Comparison of ENCODE assay signal across 1 cellular context in genomic region chr21:20258542-20258941, GRCh38.
TF ChIP-seq lines count a peak whose summit lies in the region.

No MANE protein-coding gene starts in this region.

TF ChIP-seq in K562, 482 proteins besides CTCF, POLR2A, EP300 and RAD21 (continued from another document and continues in another):
- TF ChIP-seq ZBTB49 (CRISPR knock-in tag; IDR thresholded peaks at IDR 0.05; ENCODE audit: borderline replicate concordance), result no peak
- TF ChIP-seq RBM25 (IDR thresholded peaks at IDR 0.05; ENCODE audit: low read depth, low read length, severe bottlenecking), result no peak
- TF ChIP-seq KDM1A (IDR thresholded peaks at IDR 0.05), result 0 out of 4 replicates have a peak, but pooled peaks of 1 of the 2 experiments have one; percentile 18
- TF ChIP-seq HDAC1 (IDR thresholded peaks at IDR 0.05), result peak in 1 of 2 experiments; percentile 12; a peak in 1 of 4 replicates
- 0 out of 2 replicates have a peak, but pooled peaks have one; percentile 42 for TF ChIP-seq ATF7 (IDR thresholded peaks at IDR 0.05)
- no peak for TF ChIP-seq SRSF7 (optimal IDR thresholded peaks at IDR 0.05; ENCODE audit: low read depth, low read length)
- no peak for TF ChIP-seq CXXC5 (CRISPR knock-in tag; IDR thresholded peaks at IDR 0.05)
- no peak for TF ChIP-seq TSC22D4 (tag; IDR thresholded peaks at IDR 0.05)
- TF ChIP-seq CHD7 (IDR thresholded peaks at IDR 0.05; ENCODE audit: low read depth, low read length), result peak; percentile 22
- TF ChIP-seq MTA2 (IDR thresholded peaks at IDR 0.05; ENCODE audit: low read depth), result peak; percentile 79
- 0 out of 2 replicates have a peak, but pooled peaks have one; percentile 13 for TF ChIP-seq EHMT2 (IDR thresholded peaks at IDR 0.05)
- peak; percentile 94 for TF ChIP-seq FOXM1 (IDR thresholded peaks at IDR 0.05; ENCODE audit: low read depth)
- TF ChIP-seq FOXM1 (CRISPR knock-in tag; IDR thresholded peaks at IDR 0.05; ENCODE audit: low read depth), result no peak
- no peak for TF ChIP-seq TFAP4 (CRISPR knock-in tag; IDR thresholded peaks at IDR 0.05; ENCODE audit: borderline replicate concordance)
- no peak for TF ChIP-seq CBX8 (IDR thresholded peaks at IDR 0.05; ENCODE audit: borderline replicate concordance, extremely low read depth, low read depth, low read length, poor library complexity, severe bottlenecking)
- no peak for TF ChIP-seq ZNF444 (CRISPR knock-in tag; IDR thresholded peaks at IDR 0.05)
- TF ChIP-seq ARID3A (IDR thresholded peaks at IDR 0.05; ENCODE audit: borderline replicate concordance, low read depth, low read length), result no peak
- TF ChIP-seq FOXK1 (CRISPR knock-in tag; IDR thresholded peaks at IDR 0.05; ENCODE audit: borderline replicate concordance), result no peak
- 0 out of 4 replicates have a peak, but pooled peaks of 1 of the 2 experiments have one; percentile 9 for TF ChIP-seq TEAD1 (CRISPR knock-in tag; IDR thresholded peaks at IDR 0.05)
- TF ChIP-seq CTBP1 (IDR thresholded peaks at IDR 0.05; ENCODE audit: borderline replicate concordance), result peak; percentile 53; the same call in 1 of the 2 replicates
- TF ChIP-seq ZFP91 (CRISPR knock-in tag; IDR thresholded peaks at IDR 0.05), result peak; percentile 92
- no peak for TF ChIP-seq ZNF511 (CRISPR knock-in tag; IDR thresholded peaks at IDR 0.05)
- no peak for TF ChIP-seq SIX5 (IDR thresholded peaks at IDR 0.05; ENCODE audit: borderline replicate concordance in 1 of 2, insufficient read depth in 1 of 2, low read depth in 1 of 2, low read length in 2 of 2)
- TF ChIP-seq EP400 (IDR thresholded peaks at IDR 0.05), result peak; percentile 23; the same call in 1 of the 2 replicates
- TF ChIP-seq SLC30A9 (CRISPR knock-in tag; IDR thresholded peaks at IDR 0.05), result no peak
- peak; percentile 87 for TF ChIP-seq LEF1 (IDR thresholded peaks at IDR 0.05)
- no peak for TF ChIP-seq FOS (IDR thresholded peaks at IDR 0.05; ENCODE audit: extremely low read depth, insufficient read length)
- 0 out of 2 replicates have a peak, but pooled peaks have one; percentile 4 for TF ChIP-seq RFX1 (IDR thresholded peaks at IDR 0.05)
- TF ChIP-seq SMAD4 (CRISPR knock-in tag; conservative IDR thresholded peaks at IDR 0.05), result peak; percentile 33; the same call in 1 of the 2 replicates
- TF ChIP-seq PREB (CRISPR knock-in tag; IDR thresholded peaks at IDR 0.05), result no peak
- TF ChIP-seq TCF3 (CRISPR knock-in tag; IDR thresholded peaks at IDR 0.05), result peak; percentile 85
- TF ChIP-seq DMBX1 (CRISPR knock-in tag; IDR thresholded peaks at IDR 0.05; ENCODE audit: borderline replicate concordance), result peak; percentile 38; the same call in 1 of the 2 replicates
- no peak for TF ChIP-seq MAZ (CRISPR knock-in tag; conservative IDR thresholded peaks at IDR 0.05 in 1 of 2, IDR thresholded peaks at IDR 0.05 in 1 of 2)
- no peak for TF ChIP-seq IRF9 (tag; IDR thresholded peaks at IDR 0.05)
